In the genomic region with DNA sequence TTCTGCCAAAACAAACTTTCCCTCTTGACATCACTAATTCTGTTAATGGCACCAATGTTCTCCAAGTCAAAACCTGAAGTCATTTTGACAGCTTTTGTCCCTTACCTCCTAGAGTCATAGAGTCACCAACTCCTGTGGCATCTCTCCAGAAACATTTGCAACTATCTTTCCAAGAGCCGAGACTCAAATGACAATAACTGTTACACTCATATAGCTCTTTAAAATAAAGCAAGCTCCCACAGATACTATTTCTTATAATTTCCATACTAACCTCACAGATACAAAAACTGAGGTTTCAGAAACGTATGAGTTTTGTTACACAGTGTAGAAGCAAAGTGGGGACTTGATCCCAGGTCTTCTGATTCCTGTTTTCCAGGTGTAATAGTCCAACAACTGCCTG, we compare ENCODE assay signal across 20 cellular contexts. TPM values are rescaled to one million over a fixed set of nuclear protein-coding genes. Genes with fewer than 3 reads are reported as not detected.
DNase-seq lines count a peak whose midpoint lies in the region; ATAC-seq, FAIRE-seq and TF ChIP-seq lines count a peak whose summit lies in the region.
"Had no signal": no experiment of that assay in that cellular context is flagged by ENCODE, and none has a peak within 500 bp of the region (broad histone marks: within the 10 kb centered on the region; RNA-seq: fewer than 3 reads in every experiment).

No MANE protein-coding gene starts in this region.

- H3K27ac ChIP-seq in CD8-positive, alpha-beta T cell (ENCODE audit: low read depth, low read length) = no peak overlapping the region
- H3K27ac ChIP-seq: BLaER1 treated with 17β-estradiol and CSF1 and Interleukin-3, amounts not matched to agents 10 nM and 100 nM; colonic mucosa; ovary had no signal

- no peak for TF ChIP-seq POLR2A in GM12892 (IDR thresholded peaks at IDR 0.05; ENCODE audit: low read depth, low read length)

- peak overlapping the region; percentile 82 for H3K27ac Mint-ChIP-seq in activated CD8-positive, alpha-beta memory T cell treated with anti-CD3 and anti-CD28 coated beads, Interleukin-2, amount 10 ng/mL, durations not matched to agents 7 days and 5 days
- H3K27ac Mint-ChIP-seq in CD8-positive, alpha-beta T cell = peak overlapping the region; percentile 88
- H3K27ac Mint-ChIP-seq in activated CD8-positive, alpha-beta T cell treated with anti-CD3 and anti-CD28 coated beads for 36 hours = peak overlapping the region; percentile 90
- peak overlapping the region; percentile 64 to 94 (median 89) for H3K27ac Mint-ChIP-seq in immature natural killer cell
- H3K27ac Mint-ChIP-seq: GM23338 had no signal

- H3K9me3 Mint-ChIP-seq in activated CD8-positive, alpha-beta memory T cell treated with anti-CD3 and anti-CD28 coated beads, Interleukin-2, amount 10 ng/mL, durations not matched to agents 7 days and 5 days (ENCODE audit: low read depth) = no peaks in the 10 kb centered on the region
- H3K9me3 Mint-ChIP-seq in CD8-positive, alpha-beta T cell = no peaks in the 10 kb centered on the region
- H3K9me3 Mint-ChIP-seq in activated CD8-positive, alpha-beta T cell treated with anti-CD3 and anti-CD28 coated beads for 36 hours = no peaks in the 10 kb centered on the region
- H3K9me3 Mint-ChIP-seq in immature natural killer cell = no peaks in the 10 kb centered on the region

- H3K36me3 Mint-ChIP-seq in activated CD8-positive, alpha-beta memory T cell treated with anti-CD3 and anti-CD28 coated beads, Interleukin-2, amount 10 ng/mL, durations not matched to agents 7 days and 5 days = peaks cover 43% of the 10 kb centered on the region
- peaks cover 3% of the 10 kb centered on the region for H3K36me3 Mint-ChIP-seq in CD8-positive, alpha-beta T cell
- H3K36me3 Mint-ChIP-seq in activated CD8-positive, alpha-beta T cell treated with anti-CD3 and anti-CD28 coated beads for 36 hours (ENCODE audit: low read depth) = peaks cover 22% of the 10 kb centered on the region
- H3K36me3 Mint-ChIP-seq in immature natural killer cell = peaks cover 0 to 7% (median 0%) of the 10 kb centered on the region in 3 donors

- no peaks in the 10 kb centered on the region for H3K27me3 Mint-ChIP-seq in activated CD8-positive, alpha-beta memory T cell treated with anti-CD3 and anti-CD28 coated beads, Interleukin-2, amount 10 ng/mL, durations not matched to agents 7 days and 5 days
- H3K27me3 Mint-ChIP-seq in CD8-positive, alpha-beta T cell (ENCODE audit: low read depth) = no peaks in the 10 kb centered on the region
- no peaks in the 10 kb centered on the region for H3K27me3 Mint-ChIP-seq in activated CD8-positive, alpha-beta T cell treated with anti-CD3 and anti-CD28 coated beads for 36 hours
- H3K27me3 Mint-ChIP-seq in immature natural killer cell (ENCODE audit: low read depth in 3 of 3) = peaks cover 2 to 7% (median 3%) of the 10 kb centered on the region in 3 donors

- DNase-seq in activated CD8-positive, alpha-beta memory T cell treated with anti-CD3 and anti-CD28 coated beads, Interleukin-2, amount 10 ng/mL, durations not matched to agents 7 days and 5 days = no peak
- no peak for DNase-seq in activated CD8-positive, alpha-beta memory T cell treated with anti-CD3 and anti-CD28 coated beads, Interleukin-2, amount 50 U/mL, for 4 hours
- no peak for DNase-seq in CD8-positive, alpha-beta T cell
- no peak for DNase-seq in activated CD8-positive, alpha-beta T cell treated with anti-CD3 and anti-CD28 coated beads for 36 hours
- DNase-seq in immature natural killer cell (no peak), GM12892 (ENCODE audit: insufficient read length) (no peak)
- DNase-seq in effector CD4-positive, alpha-beta T cell = no peak
- DNase-seq: ACHN, colonic mucosa, KBM-7, mesenchymal stem cell, NCI-H1436 treated with DMSO at 0.1 percent for 48 hours, NCI-H526, ovary, right cardiac atrium, upper lobe of left lung had no signal

- no peaks in the 10 kb centered on the region for H3K9me3 ChIP-seq in CD8-positive, alpha-beta T cell (ENCODE audit: low read length)
- H3K9me3 ChIP-seq: colonic mucosa, ovary, upper lobe of left lung had no signal

- peak; percentile 1 for ATAC-seq in activated CD8-positive, alpha-beta memory T cell treated with anti-CD3 and anti-CD28 coated beads, Interleukin-2, amount 10 ng/mL, durations not matched to agents 7 days and 5 days
- ATAC-seq in CD8-positive, alpha-beta T cell = no peak
- peak; percentile 26 for ATAC-seq in activated CD8-positive, alpha-beta T cell treated with anti-CD3 and anti-CD28 coated beads for 36 hours
- ATAC-seq in GM21390 (IDR thresholded peaks at IDR 0.05; ENCODE audit: unreplicated experiment) = no peak
- ATAC-seq: GM23338 had no signal

- H3K36me3 ChIP-seq in CD8-positive, alpha-beta T cell (ENCODE audit: insufficient read depth, low read length) = no peaks in the 10 kb centered on the region
- H3K36me3 ChIP-seq: BLaER1 treated with 17β-estradiol and CSF1 and Interleukin-3, amounts not matched to agents 10 nM and 100 nM; colonic mucosa; ovary; upper lobe of left lung had no signal

- peaks cover 93% of the 10 kb centered on the region for H3K4me1 Mint-ChIP-seq in activated CD8-positive, alpha-beta memory T cell treated with anti-CD3 and anti-CD28 coated beads, Interleukin-2, amount 10 ng/mL, durations not matched to agents 7 days and 5 days
- peaks cover 92% of the 10 kb centered on the region for H3K4me1 Mint-ChIP-seq in CD8-positive, alpha-beta T cell (ENCODE audit: low read depth)
- H3K4me1 Mint-ChIP-seq in activated CD8-positive, alpha-beta T cell treated with anti-CD3 and anti-CD28 coated beads for 36 hours (ENCODE audit: low read depth) = peaks cover 94% of the 10 kb centered on the region
- peaks cover 0 to 89% of the 10 kb centered on the region in 2 donors for H3K4me1 Mint-ChIP-seq in immature natural killer cell

- POLR2A ChIA-PET in CD8-positive, alpha-beta T cell (lab: Charles Lee) = interaction anchor here (1.0 to 3.2 kb wide), 3 partner anchors 9 to 42 kb away, joined by 3 to 10 read pairs (median 3); partner anchors contain the start of gene GPRIN3
- POLR2A ChIA-PET in activated CD8-positive, alpha-beta T cell treated with anti-CD3 and anti-CD28 coated beads for 36 hours (lab: Charles Lee) = interaction anchor here (0.7 to 1.6 kb wide), 4 partner anchors 10 to 16 kb away, joined by 3 to 4 read pairs (median 4); no protein-coding TSS in a partner anchor

- H3K4me1 ChIP-seq in CD8-positive, alpha-beta T cell (ENCODE audit: insufficient read depth, low read length) = peaks cover 51% of the 10 kb centered on the region

- H3K4me3 Mint-ChIP-seq in activated CD8-positive, alpha-beta memory T cell treated with anti-CD3 and anti-CD28 coated beads, Interleukin-2, amount 10 ng/mL, durations not matched to agents 7 days and 5 days = peak overlapping the region; percentile 71
- peak overlapping the region; percentile 75 for H3K4me3 Mint-ChIP-seq in CD8-positive, alpha-beta T cell
- peak overlapping the region; percentile 63 for H3K4me3 Mint-ChIP-seq in activated CD8-positive, alpha-beta T cell treated with anti-CD3 and anti-CD28 coated beads for 36 hours
- peak overlapping the region in 1 of 5 donors; percentile 44 for H3K4me3 Mint-ChIP-seq in immature natural killer cell
- H3K4me3 Mint-ChIP-seq: GM23338 had no signal

- H3K27me3 ChIP-seq in CD8-positive, alpha-beta T cell (ENCODE audit: insufficient read depth, low read length) = no peaks in the 10 kb centered on the region
- H3K27me3 ChIP-seq: BLaER1 treated with 17β-estradiol and CSF1 and Interleukin-3, amounts not matched to agents 10 nM and 100 nM; colonic mucosa; ovary; upper lobe of left lung had no signal

- no peak for FAIRE-seq in GM12892 (lab: Jason Lieb, UNC)
- FAIRE-seq: endometrium had no signal

- TF ChIP-seq CTCF in CD8-positive, alpha-beta T cell (IDR thresholded peaks at IDR 0.05) = no peak
- TF ChIP-seq CTCF in activated CD8-positive, alpha-beta T cell treated with anti-CD3 and anti-CD28 coated beads for 36 hours (IDR thresholded peaks at IDR 0.05) = no peak

- CTCF ChIA-PET in activated CD8-positive, alpha-beta memory T cell treated with anti-CD3 and anti-CD28 coated beads, Interleukin-2, amount 10 ng/mL, durations not matched to agents 7 days and 5 days (lab: Charles Lee) = interaction anchor here (0.5 to 6.9 kb wide), 5 partner anchors 11 to 1217 kb away, joined by 3 to 49 read pairs (median 4); no protein-coding TSS in a partner anchor
- CTCF ChIA-PET in CD8-positive, alpha-beta T cell (lab: Charles Lee) = interaction anchor here (1.6 to 2.2 kb wide), 4 partner anchors 9 to 63 kb away, joined by 4 to 9 read pairs (median 5); partner anchors contain the start of gene GPRIN3
- CTCF ChIA-PET in activated CD8-positive, alpha-beta T cell treated with anti-CD3 and anti-CD28 coated beads for 36 hours (lab: Charles Lee) = interaction anchor here (0.6 to 3.9 kb wide), 7 partner anchors 10 to 146 kb away, joined by 3 to 13 read pairs (median 4); no protein-coding TSS in a partner anchor

- intact Hi-C loops in CD8-positive, alpha-beta T cell (cut with DNase I, micrococcal nuclease) = loop anchor here in 1 of 2 experiments (10.0 kb wide), 1 partner anchor 175 kb away; the partner anchor contains the start of gene TIGD2
- intact Hi-C loops in activated CD8-positive, alpha-beta T cell treated with anti-CD3 and anti-CD28 coated beads for 36 hours (cut with micrococcal nuclease) = no loop called here

- H3K4me3 ChIP-seq in CD8-positive, alpha-beta T cell (ENCODE audit: low read depth, low read length) = no peak overlapping the region
- H3K4me3 ChIP-seq: BLaER1 treated with 17β-estradiol and CSF1 and Interleukin-3, amounts not matched to agents 10 nM and 100 nM; colonic mucosa; GM23338; ovary; upper lobe of left lung had no signal

RNA-seq across cellular contexts. Expression of gene GPRIN3, which starts 18.3 kb away (rescaled TPM):
- 10 to 100 TPM; 66.9 to 67.5 TPM for total RNA-seq in activated CD8-positive, alpha-beta memory T cell treated with anti-CD3 and anti-CD28 coated beads, Interleukin-2, amount 10 ng/mL, durations not matched to agents 7 days and 5 days
- total RNA-seq in CD8-positive, alpha-beta T cell = 10 to 100 TPM; 32.1 to 34.4 TPM
- 10 to 100 TPM; 10.6 to 11.8 TPM for total RNA-seq in activated CD8-positive, alpha-beta T cell treated with anti-CD3 and anti-CD28 coated beads for 36 hours
- polyA plus RNA-seq in immature natural killer cell = 10 to 100 TPM in 1 of 3 donors, 1 to 10 TPM in 2; 5.5 to 15.9 (median 7.3) TPM
- polyA plus RNA-seq in GM12892 (2012; ENCODE audit: missing spikeins) = not detected

Comparison
In these comparisons a context has a peak if more than half of its experiments do, and no peak if none do; other contexts are left out.
1. ATAC-seq: peak in activated CD8-positive, alpha-beta memory T cell treated with anti-CD3 and anti-CD28 coated beads, Interleukin-2, amount 10 ng/mL, durations not matched to agents 7 days and 5 days (single experiment) and activated CD8-positive, alpha-beta T cell treated with anti-CD3 and anti-CD28 coated beads for 36 hours (single experiment); none in CD8-positive, alpha-beta T cell (single experiment) and GM21390 (single experiment).
2. Peak in every context shown above with its lines, with median percentiles within 50 percentile points of each other: H3K27ac Mint-ChIP-seq.